8 cellular contexts compared by ENCODE assay signal in the genomic region with DNA sequence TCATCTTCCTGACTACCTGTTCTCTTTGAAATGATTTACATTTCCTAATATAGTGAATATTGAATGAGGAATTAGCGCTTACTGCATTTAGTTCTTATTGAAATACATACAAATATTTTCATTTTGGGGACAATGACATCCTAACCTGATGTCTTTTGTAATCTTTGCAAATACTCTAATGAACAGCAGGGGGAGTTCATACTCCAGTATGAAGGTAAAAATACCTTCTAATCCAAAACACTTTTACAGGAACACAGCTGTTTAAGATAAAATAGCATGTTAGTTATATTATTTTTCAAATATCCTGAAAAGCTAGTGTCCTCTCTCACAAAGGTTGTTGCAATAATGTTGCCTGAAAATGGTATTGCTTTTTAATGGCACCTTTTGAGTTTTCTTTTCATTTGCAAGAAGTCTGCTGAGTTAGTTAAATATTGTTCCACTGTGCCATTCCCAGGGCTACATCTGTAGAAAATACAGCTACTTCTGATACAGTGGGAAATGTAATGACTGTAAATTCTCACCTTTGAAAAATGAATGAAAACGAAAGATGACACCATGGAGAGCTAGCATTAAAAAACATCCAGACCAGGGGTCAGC.
DNase-seq lines count a peak whose midpoint lies in the region; ATAC-seq, FAIRE-seq and TF ChIP-seq lines count a peak whose summit lies in the region.

No MANE protein-coding gene starts in this region.

- no peak overlapping the region for H3K27ac Mint-ChIP-seq in activated naive CD4-positive, alpha-beta T cell treated with anti-CD3 and anti-CD28 coated beads, Interleukin-2, amount 10 ng/mL, durations not matched to agents 7 days and 5 days

- H3K9me3 ChIP-seq in RWPE2 (ENCODE audit: severe bottlenecking) = no peaks in the 10 kb centered on the region
- no peaks in the 10 kb centered on the region for H3K9me3 ChIP-seq in esophagus squamous epithelium

- DNase-seq in Caki2 (ENCODE audit: low read depth) (peak; percentile 13), RWPE2 (ENCODE audit: low spot score) (no peak), superior temporal gyrus (ENCODE audit: extremely low spot score) (no peak), mesenteric fat pad (ENCODE audit: low spot score) (no peak), esophagus squamous epithelium (lab: John Stamatoyannopoulos, UW) (no peak)
- no peak for DNase-seq in activated naive CD4-positive, alpha-beta T cell treated with anti-CD3 and anti-CD28 coated beads, Interleukin-2, amount 10 ng/mL, durations not matched to agents 7 days and 5 days

- no peaks in the 10 kb centered on the region for H3K36me3 ChIP-seq in RWPE2 (ENCODE audit: low read depth)
- no peaks in the 10 kb centered on the region for H3K36me3 ChIP-seq in esophagus squamous epithelium

- CTCF ChIA-PET in activated naive CD4-positive, alpha-beta T cell treated with anti-CD3 and anti-CD28 coated beads, Interleukin-2, amount 10 ng/mL, durations not matched to agents 7 days and 5 days (lab: Charles Lee) = interaction anchor here (0.8 kb wide), 1 partner anchor 18 kb away, joined by 3 read pairs; no protein-coding TSS in a partner anchor

- peak; percentile 79 for FAIRE-seq in islet of Langerhans (lab: Jason Lieb, UNC)

- TF ChIP-seq CTCF in RWPE2 (IDR thresholded peaks at IDR 0.05; ENCODE audit: poor library complexity, severe bottlenecking) (peak; percentile 73), esophagus squamous epithelium (IDR thresholded peaks at IDR 0.05) (peak in 3 of 6 experiments; percentile 13 to 27 (median 20))

- TF ChIP-seq POLR2A in esophagus squamous epithelium (IDR thresholded peaks at IDR 0.05) = no peak

- H3K4me1 ChIP-seq in RWPE2 (ENCODE audit: insufficient read depth, poor library complexity, severe bottlenecking) (no peaks in the 10 kb centered on the region), esophagus squamous epithelium (no peaks in the 10 kb centered on the region)

- H3K4me3 ChIP-seq in RWPE2 (ENCODE audit: severe bottlenecking) = no peak overlapping the region
- no peak overlapping the region for H3K4me3 ChIP-seq in esophagus squamous epithelium

- no peak overlapping the region for H3K4me3 Mint-ChIP-seq in activated naive CD4-positive, alpha-beta T cell treated with anti-CD3 and anti-CD28 coated beads, Interleukin-2, amount 10 ng/mL, durations not matched to agents 7 days and 5 days

- no peaks in the 10 kb centered on the region for H3K36me3 Mint-ChIP-seq in activated naive CD4-positive, alpha-beta T cell treated with anti-CD3 and anti-CD28 coated beads, Interleukin-2, amount 10 ng/mL, durations not matched to agents 7 days and 5 days

- in situ Hi-C loops in Caki2 (cut with HindIII; ENCODE audit: low pct_unique_long_range_greater_than_20kb, low sequenced_read_pairs) = no loop called here

- intact Hi-C loops in esophagus squamous epithelium (cut with DNase I) = no loop called here

- H3K4me1 Mint-ChIP-seq in activated naive CD4-positive, alpha-beta T cell treated with anti-CD3 and anti-CD28 coated beads, Interleukin-2, amount 10 ng/mL, durations not matched to agents 7 days and 5 days = no peaks in the 10 kb centered on the region

- no peaks in the 10 kb centered on the region for H3K27me3 Mint-ChIP-seq in activated naive CD4-positive, alpha-beta T cell treated with anti-CD3 and anti-CD28 coated beads, Interleukin-2, amount 10 ng/mL, durations not matched to agents 7 days and 5 days

- ATAC-seq in HG03354 (IDR thresholded peaks at IDR 0.05; ENCODE audit: poor library complexity, severe bottlenecking, unreplicated experiment) (peak; percentile 39), RWPE2 (ENCODE audit: low read depth) (no peak)

- H3K27ac ChIP-seq in RWPE2 (ENCODE audit: poor library complexity, severe bottlenecking) (no peak overlapping the region), esophagus squamous epithelium (no peak overlapping the region)

- H3K27me3 ChIP-seq in RWPE2 (ENCODE audit: insufficient read depth, poor library complexity, severe bottlenecking) (peaks cover 33% of the 10 kb centered on the region), esophagus squamous epithelium (no peaks in the 10 kb centered on the region)

- no peaks in the 10 kb centered on the region for H3K9me3 Mint-ChIP-seq in activated naive CD4-positive, alpha-beta T cell treated with anti-CD3 and anti-CD28 coated beads, Interleukin-2, amount 10 ng/mL, durations not matched to agents 7 days and 5 days

- 57 to 64% methylated on average over 2 of the region's 2 CpGs for WGBS in esophagus squamous epithelium, 2 donors
